1 cellular context compared by ENCODE assay signal in the genomic region with DNA sequence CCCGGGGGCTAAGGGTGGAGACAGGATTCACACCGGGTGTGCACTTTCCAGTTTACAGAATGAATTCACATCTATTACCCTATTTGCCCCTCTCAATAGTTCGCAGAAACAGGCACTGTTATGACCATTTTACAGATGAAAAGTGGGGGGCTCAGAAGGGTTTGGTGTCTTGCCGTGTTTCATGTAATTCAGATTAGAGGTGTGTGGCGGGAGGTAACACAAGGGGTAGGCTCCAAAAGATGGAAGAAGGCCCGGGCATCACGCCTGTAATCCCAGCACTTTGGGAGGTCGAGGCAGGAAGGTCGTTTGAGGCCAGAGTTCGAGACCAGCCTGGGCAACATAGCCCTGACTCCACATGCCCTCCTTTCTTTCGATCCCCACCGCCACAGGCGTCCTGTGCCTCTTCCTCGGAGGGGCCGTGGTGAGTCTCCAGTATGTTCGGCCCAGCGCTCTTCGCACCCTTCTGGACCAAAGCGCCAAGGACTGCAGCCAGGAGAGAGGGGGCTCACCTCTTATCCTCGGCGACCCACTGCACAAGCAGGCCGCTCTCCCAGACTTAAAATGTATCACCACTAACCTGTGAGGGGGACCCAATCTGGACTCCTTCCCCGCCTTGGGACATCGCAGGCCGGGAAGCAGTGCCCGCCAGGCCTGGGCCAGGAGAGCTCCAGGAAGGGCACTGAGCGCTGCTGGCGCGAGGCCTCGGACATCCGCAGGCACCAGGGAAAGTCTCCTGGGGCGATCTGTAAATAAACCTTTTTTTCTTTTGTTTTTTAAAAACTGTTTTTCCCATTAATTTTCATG.
TF ChIP-seq lines count a peak whose summit lies in the region.

No MANE protein-coding gene starts in this region.

TF ChIP-seq in HCT116, 20 proteins besides CTCF, POLR2A, EP300 and RAD21 (continued from another document):
- TF ChIP-seq EZH2phosphoT487 (IDR thresholded peaks at IDR 0.05; ENCODE audit: borderline replicate concordance) (no peak), ZFX (IDR thresholded peaks at IDR 0.05) (no peak), TCF7L2 (IDR thresholded peaks at IDR 0.05; ENCODE audit: borderline replicate concordance, extremely low read depth, insufficient read depth, insufficient read length) (no peak), EZH2 (IDR thresholded peaks at IDR 0.05) (no peak), CBX3 (IDR thresholded peaks at IDR 0.05; ENCODE audit: low read depth) (no peak), ZNF274 (IDR thresholded peaks at IDR 0.05; ENCODE audit: low read depth, low read length) (no peak), SIN3A (IDR thresholded peaks at IDR 0.05; ENCODE audit: low read depth) (no peak), JUND (IDR thresholded peaks at IDR 0.05) (no peak), SRF (IDR thresholded peaks at IDR 0.05; ENCODE audit: low read depth) (no peak), CEBPB (IDR thresholded peaks at IDR 0.05; ENCODE audit: low read depth) (no peak), EGR1 (IDR thresholded peaks at IDR 0.05; ENCODE audit: low read depth) (no peak)
- TF ChIP-seq, protein P1, sequence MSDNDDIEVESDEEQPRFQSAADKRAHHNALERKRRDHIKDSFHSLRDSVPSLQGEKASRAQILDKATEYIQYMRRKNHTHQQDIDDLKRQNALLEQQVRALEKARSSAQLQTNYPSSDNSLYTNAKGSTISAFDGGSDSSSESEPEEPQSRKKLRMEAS (IDR thresholded peaks at IDR 0.05): no peak
- TF ChIP-seq, protein P2, sequence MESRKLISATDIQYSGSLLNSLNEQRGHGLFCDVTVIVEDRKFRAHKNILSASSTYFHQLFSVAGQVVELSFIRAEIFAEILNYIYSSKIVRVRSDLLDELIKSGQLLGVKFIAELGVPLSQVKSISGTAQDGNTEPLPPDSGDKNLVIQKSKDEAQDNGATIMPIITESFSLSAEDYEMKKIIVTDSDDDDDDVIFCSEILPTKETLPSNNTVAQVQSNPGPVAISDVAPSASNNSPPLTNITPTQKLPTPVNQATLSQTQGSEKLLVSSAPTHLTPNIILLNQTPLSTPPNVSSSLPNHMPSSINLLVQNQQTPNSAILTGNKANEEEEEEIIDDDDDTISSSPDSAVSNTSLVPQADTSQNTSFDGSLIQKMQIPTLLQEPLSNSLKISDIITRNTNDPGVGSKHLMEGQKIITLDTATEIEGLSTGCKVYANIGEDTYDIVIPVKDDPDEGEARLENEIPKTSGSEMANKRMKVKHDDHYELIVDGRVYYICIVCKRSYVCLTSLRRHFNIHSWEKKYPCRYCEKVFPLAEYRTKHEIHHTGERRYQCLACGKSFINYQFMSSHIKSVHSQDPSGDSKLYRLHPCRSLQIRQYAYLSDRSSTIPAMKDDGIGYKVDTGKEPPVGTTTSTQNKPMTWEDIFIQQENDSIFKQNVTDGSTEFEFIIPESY (IDR thresholded peaks at IDR 0.05; ENCODE audit: extremely low read depth, insufficient replicate concordance, low read length): no peak
- TF ChIP-seq, protein P3, sequence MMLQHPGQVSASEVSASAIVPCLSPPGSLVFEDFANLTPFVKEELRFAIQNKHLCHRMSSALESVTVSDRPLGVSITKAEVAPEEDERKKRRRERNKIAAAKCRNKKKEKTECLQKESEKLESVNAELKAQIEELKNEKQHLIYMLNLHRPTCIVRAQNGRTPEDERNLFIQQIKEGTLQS (IDR thresholded peaks at IDR 0.05): no peak
TF ChIP-seq in HCT116: peak in this region for 0.
